Comparison of ENCODE assay signal across 2 cellular contexts in genomic region chr1:36134031-36134430, GRCh38.
TF ChIP-seq lines count a peak whose summit lies in the region.

No MANE protein-coding gene starts in this region.

TF ChIP-seq in SK-N-SH, 30 proteins besides CTCF, POLR2A, EP300 and RAD21:
- TF ChIP-seq TCF12 (IDR thresholded peaks at IDR 0.05): no peak
- TF ChIP-seq MXI1 (IDR thresholded peaks at IDR 0.05; ENCODE audit: low read depth, low read length): no peak
- TF ChIP-seq FOXM1 (IDR thresholded peaks at IDR 0.05; ENCODE audit: low read depth): no peak
- no peak for TF ChIP-seq TEAD4 (IDR thresholded peaks at IDR 0.05; ENCODE audit: borderline replicate concordance, insufficient read depth)
- TF ChIP-seq USF2 (IDR thresholded peaks at IDR 0.05; ENCODE audit: borderline replicate concordance, low read depth, low read length): no peak
- no peak for TF ChIP-seq POLR2AphosphoS5 (IDR thresholded peaks at IDR 0.05; ENCODE audit: low read depth, low read length)
- no peak for TF ChIP-seq RCOR1 (IDR thresholded peaks at IDR 0.05; ENCODE audit: low read length)
- TF ChIP-seq, protein P1, sequence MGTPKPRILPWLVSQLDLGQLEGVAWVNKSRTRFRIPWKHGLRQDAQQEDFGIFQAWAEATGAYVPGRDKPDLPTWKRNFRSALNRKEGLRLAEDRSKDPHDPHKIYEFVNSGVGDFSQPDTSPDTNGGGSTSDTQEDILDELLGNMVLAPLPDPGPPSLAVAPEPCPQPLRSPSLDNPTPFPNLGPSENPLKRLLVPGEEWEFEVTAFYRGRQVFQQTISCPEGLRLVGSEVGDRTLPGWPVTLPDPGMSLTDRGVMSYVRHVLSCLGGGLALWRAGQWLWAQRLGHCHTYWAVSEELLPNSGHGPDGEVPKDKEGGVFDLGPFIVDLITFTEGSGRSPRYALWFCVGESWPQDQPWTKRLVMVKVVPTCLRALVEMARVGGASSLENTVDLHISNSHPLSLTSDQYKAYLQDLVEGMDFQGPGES (IDR thresholded peaks at IDR 0.05; ENCODE audit: low read depth, low read length): no peak
- TF ChIP-seq ZBTB33 (IDR thresholded peaks at IDR 0.05; ENCODE audit: borderline replicate concordance, low read depth): no peak
- TF ChIP-seq YY1 (IDR thresholded peaks at IDR 0.05; ENCODE audit: low read depth): no peak
- TF ChIP-seq REST (IDR thresholded peaks at IDR 0.05; ENCODE audit: low read depth, low read length): no peak
- no peak for TF ChIP-seq TAF1 (IDR thresholded peaks at IDR 0.05; ENCODE audit: borderline replicate concordance, low read depth, low read length)

TF ChIP-seq in SK-N-SH treated with all-trans-retinoic acid at 6 μM for 48 hours, 23 proteins besides CTCF, POLR2A, EP300 and RAD21:
- TF ChIP-seq ISL1 (CRISPR knock-in tag; IDR thresholded peaks at IDR 0.05): no peak
- TF ChIP-seq ESRRG (CRISPR knock-in tag; IDR thresholded peaks at IDR 0.05): no peak
- no peak for TF ChIP-seq CSDC2 (CRISPR knock-in tag; IDR thresholded peaks at IDR 0.05)
- no peak for TF ChIP-seq SNAI2 (CRISPR knock-in tag; IDR thresholded peaks at IDR 0.05)
- TF ChIP-seq PPARA (CRISPR knock-in tag; IDR thresholded peaks at IDR 0.05; ENCODE audit: borderline replicate concordance): no peak
- TF ChIP-seq POU6F1 (CRISPR knock-in tag; IDR thresholded peaks at IDR 0.05; ENCODE audit: borderline replicate concordance, low read depth): no peak
- no peak for TF ChIP-seq ZNF565 (CRISPR knock-in tag; conservative IDR thresholded peaks at IDR 0.05; ENCODE audit: low read depth)
- no peak for TF ChIP-seq BACH2 (CRISPR knock-in tag; IDR thresholded peaks at IDR 0.05; ENCODE audit: borderline replicate concordance)
- TF ChIP-seq ZNF70 (CRISPR knock-in tag; IDR thresholded peaks at IDR 0.05): no peak
- TF ChIP-seq TOX (CRISPR knock-in tag; IDR thresholded peaks at IDR 0.05; ENCODE audit: borderline replicate concordance): no peak
- TF ChIP-seq OSR1 (CRISPR knock-in tag; IDR thresholded peaks at IDR 0.05): no peak
- TF ChIP-seq ZC3H10 (CRISPR knock-in tag; IDR thresholded peaks at IDR 0.05): no peak
- TF ChIP-seq, protein P2, sequence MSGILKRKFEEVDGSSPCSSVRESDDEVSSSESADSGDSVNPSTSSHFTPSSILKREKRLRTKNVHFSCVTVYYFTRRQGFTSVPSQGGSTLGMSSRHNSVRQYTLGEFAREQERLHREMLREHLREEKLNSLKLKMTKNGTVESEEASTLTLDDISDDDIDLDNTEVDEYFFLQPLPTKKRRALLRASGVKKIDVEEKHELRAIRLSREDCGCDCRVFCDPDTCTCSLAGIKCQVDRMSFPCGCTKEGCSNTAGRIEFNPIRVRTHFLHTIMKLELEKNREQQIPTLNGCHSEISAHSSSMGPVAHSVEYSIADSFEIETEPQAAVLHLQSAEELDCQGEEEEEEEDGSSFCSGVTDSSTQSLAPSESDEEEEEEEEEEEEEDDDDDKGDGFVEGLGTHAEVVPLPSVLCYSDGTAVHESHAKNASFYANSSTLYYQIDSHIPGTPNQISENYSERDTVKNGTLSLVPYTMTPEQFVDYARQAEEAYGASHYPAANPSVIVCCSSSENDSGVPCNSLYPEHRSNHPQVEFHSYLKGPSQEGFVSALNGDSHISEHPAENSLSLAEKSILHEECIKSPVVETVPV (CRISPR knock-in tag; IDR thresholded peaks at IDR 0.05): no peak
- no peak for TF ChIP-seq ZFP30 (CRISPR knock-in tag; IDR thresholded peaks at IDR 0.05)
- no peak for TF ChIP-seq CREB5 (CRISPR knock-in tag; IDR thresholded peaks at IDR 0.05; ENCODE audit: low read depth)
- no peak for TF ChIP-seq PATZ1 (CRISPR knock-in tag; IDR thresholded peaks at IDR 0.05; ENCODE audit: borderline replicate concordance)
- no peak for TF ChIP-seq ZFP3 (CRISPR knock-in tag; IDR thresholded peaks at IDR 0.05)
